Comparison of ENCODE assay signal across 14 cellular contexts in the genomic region with DNA sequence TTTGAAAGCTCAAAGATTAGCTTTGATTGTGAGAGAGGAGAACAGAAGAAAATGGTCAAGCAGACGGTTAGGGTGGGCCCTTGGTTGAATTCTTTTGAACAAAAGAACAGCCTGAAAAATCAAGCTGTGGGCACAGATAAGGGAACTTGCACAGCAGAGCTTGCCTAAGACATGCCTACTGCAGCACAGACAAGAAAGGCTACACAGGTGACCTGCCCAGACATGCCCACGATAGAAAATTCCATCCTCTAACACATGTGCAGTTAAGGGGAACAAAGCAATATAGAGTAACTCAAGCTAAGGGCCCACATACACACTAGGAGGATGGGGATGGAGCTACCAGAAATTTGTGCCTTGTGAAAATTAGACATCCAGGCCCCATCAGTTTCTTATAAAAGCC.
DNase-seq lines count a peak whose midpoint lies in the region; ATAC-seq and TF ChIP-seq lines count a peak whose summit lies in the region.
"Had no signal": no experiment of that assay in that cellular context is flagged by ENCODE, and none has a peak within 500 bp of the region (broad histone marks: within the 10 kb centered on the region; RNA-seq: fewer than 3 reads in every experiment).

No MANE protein-coding gene starts in this region.

- TF ChIP-seq CTCF in fibroblast of the aortic adventitia (IDR thresholded peaks at IDR 0.05; ENCODE audit: insufficient read depth, low read length), result no peak
- TF ChIP-seq CTCF in CD4-positive, alpha-beta T cell (IDR thresholded peaks at IDR 0.05), result no peak
- no peak for TF ChIP-seq CTCF in ascending aorta (IDR thresholded peaks at IDR 0.05)

- H3K4me1 Mint-ChIP-seq in CD4-positive, alpha-beta T cell (ENCODE audit: low read depth), result no peaks in the 10 kb centered on the region
- H3K4me1 Mint-ChIP-seq: CD4-positive, CD25-positive, alpha-beta regulatory T cell had no signal

- ATAC-seq in GM18520 (IDR thresholded peaks at IDR 0.05; ENCODE audit: unreplicated experiment) (peak; percentile 50), HG02642 (IDR thresholded peaks at IDR 0.05; ENCODE audit: poor library complexity, unreplicated experiment) (peak; percentile 60), GM21619 (IDR thresholded peaks at IDR 0.05; ENCODE audit: unreplicated experiment) (no peak)
- no peak for ATAC-seq in CD4-positive, alpha-beta T cell (ENCODE audit: poor library complexity)
- ATAC-seq: left lung had no signal

- no peaks in the 10 kb centered on the region for H3K27me3 ChIP-seq in CD4-positive, alpha-beta T cell (ENCODE audit: control insufficient read depth, insufficient read depth, low read length)
- no peaks in the 10 kb centered on the region for H3K27me3 ChIP-seq in ascending aorta
- H3K27me3 ChIP-seq: cardiac muscle cell, left lung had no signal

- H3K4me3 Mint-ChIP-seq in CD4-positive, alpha-beta T cell, result no peak overlapping the region
- H3K4me3 Mint-ChIP-seq: CD4-positive, CD25-positive, alpha-beta regulatory T cell; stimulated activated naive CD8-positive, alpha-beta T cell treated with anti-CD3 and anti-CD28 coated beads, Interleukin-15, Interleukin-2, amounts not matched to agents 100 ng/mL and 50 ng/mL, for 24 hours had no signal

- H3K27me3 Mint-ChIP-seq in CD4-positive, alpha-beta T cell, result no peaks in the 10 kb centered on the region
- H3K27me3 Mint-ChIP-seq: CD4-positive, CD25-positive, alpha-beta regulatory T cell; stimulated activated naive CD8-positive, alpha-beta T cell treated with anti-CD3 and anti-CD28 coated beads, Interleukin-15, Interleukin-2, amounts not matched to agents 100 ng/mL and 50 ng/mL, for 24 hours had no signal

- no peaks in the 10 kb centered on the region for H3K36me3 ChIP-seq in ascending aorta
- H3K36me3 ChIP-seq: cardiac muscle cell, left lung had no signal

- H3K4me3 ChIP-seq in fibroblast of the aortic adventitia (ENCODE audit: low read depth, low read length), result no peak overlapping the region
- H3K4me3 ChIP-seq in ascending aorta, result no peak overlapping the region
- H3K4me3 ChIP-seq: cardiac muscle cell, left lung had no signal

- no peak overlapping the region for H3K27ac ChIP-seq in CD4-positive, alpha-beta T cell (ENCODE audit: low read depth, low read length)
- H3K27ac ChIP-seq in ascending aorta, result no peak overlapping the region
- H3K27ac ChIP-seq: cardiac muscle cell, left lung had no signal

- POLR2A ChIA-PET in CD4-positive, alpha-beta T cell (lab: Charles Lee), result no interaction called here

- no peak overlapping the region for H3K27ac Mint-ChIP-seq in CD4-positive, alpha-beta T cell
- H3K27ac Mint-ChIP-seq: CD4-positive, CD25-positive, alpha-beta regulatory T cell; stimulated activated naive CD8-positive, alpha-beta T cell treated with anti-CD3 and anti-CD28 coated beads, Interleukin-15, Interleukin-2, amounts not matched to agents 100 ng/mL and 50 ng/mL, for 24 hours had no signal

- no peaks in the 10 kb centered on the region for H3K9me3 ChIP-seq in CD4-positive, alpha-beta T cell (ENCODE audit: control insufficient read depth, low read length)
- H3K9me3 ChIP-seq in ascending aorta, result no peaks in the 10 kb centered on the region
- H3K9me3 ChIP-seq: left lung had no signal

- H3K9me3 Mint-ChIP-seq in CD4-positive, alpha-beta T cell, result peaks cover 7% of the 10 kb centered on the region

- DNase-seq in NCI-H69 (lab: John Stamatoyannopoulos, UW) (peak; percentile 66), fibroblast of the aortic adventitia (ENCODE audit: low read depth) (peak; percentile 29), NCI-H187 (lab: John Stamatoyannopoulos, UW) (no peak), ascending aorta (ENCODE audit: low spot score in 2 of 2) (no peak)
- DNase-seq in CD4-positive, alpha-beta T cell, result no peak
- DNase-seq: foreskin melanocyte, left lung, T1000 had no signal

- intact Hi-C loops in CD4-positive, alpha-beta T cell (cut with DNase I, micrococcal nuclease), result no loop called here
- intact Hi-C loops in ascending aorta (cut with DNase I), result no loop called here

- CTCF ChIA-PET in CD4-positive, alpha-beta T cell (lab: Charles Lee), result interaction anchor here (0.7 kb wide), 1 partner anchor 219 kb away, joined by 3 read pairs; no protein-coding TSS in a partner anchor

- no peaks in the 10 kb centered on the region for H3K4me1 ChIP-seq in ascending aorta
- H3K4me1 ChIP-seq: left lung had no signal

- no peaks in the 10 kb centered on the region for H3K36me3 Mint-ChIP-seq in CD4-positive, alpha-beta T cell (ENCODE audit: low read depth)
- H3K36me3 Mint-ChIP-seq: CD4-positive, CD25-positive, alpha-beta regulatory T cell had no signal

Comparison
In these comparisons a context has a peak if more than half of its experiments do, and no peak if none do; other contexts are left out.
1. ATAC-seq: peak in GM18520 (single experiment) and HG02642 (single experiment); none in CD4-positive, alpha-beta T cell (single experiment) and GM21619 (single experiment).
2. DNase-seq: peak in NCI-H69 (single experiment) and fibroblast of the aortic adventitia (single experiment); none in CD4-positive, alpha-beta T cell (0 of 10), NCI-H187 (0 of 2) and ascending aorta (0 of 2).